1 cellular context compared by ENCODE assay signal in the genomic region with DNA sequence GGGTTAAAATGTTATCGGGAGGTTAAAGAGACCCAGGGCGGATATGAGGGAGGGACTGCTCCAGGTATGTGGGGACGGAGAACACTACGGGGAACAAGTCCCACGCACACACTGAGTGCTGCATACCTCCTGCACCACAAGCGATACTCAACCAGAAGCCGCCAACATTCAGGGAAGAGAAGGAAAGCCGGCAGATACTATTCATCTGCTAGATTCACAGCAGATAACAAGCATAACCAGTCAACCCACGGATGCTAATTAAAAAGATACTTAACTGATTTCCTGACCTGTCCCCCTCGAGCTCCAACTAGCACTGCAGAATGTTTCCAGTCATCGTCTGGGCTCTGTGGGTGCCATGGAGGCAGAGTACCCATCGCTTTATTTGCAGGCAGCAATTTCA.
TF ChIP-seq lines count a peak whose summit lies in the region.

No MANE protein-coding gene starts in this region.

TF ChIP-seq in GM23338, 12 proteins besides CTCF, POLR2A, EP300 and RAD21 (continued from another document):
- TF ChIP-seq, protein P1, sequence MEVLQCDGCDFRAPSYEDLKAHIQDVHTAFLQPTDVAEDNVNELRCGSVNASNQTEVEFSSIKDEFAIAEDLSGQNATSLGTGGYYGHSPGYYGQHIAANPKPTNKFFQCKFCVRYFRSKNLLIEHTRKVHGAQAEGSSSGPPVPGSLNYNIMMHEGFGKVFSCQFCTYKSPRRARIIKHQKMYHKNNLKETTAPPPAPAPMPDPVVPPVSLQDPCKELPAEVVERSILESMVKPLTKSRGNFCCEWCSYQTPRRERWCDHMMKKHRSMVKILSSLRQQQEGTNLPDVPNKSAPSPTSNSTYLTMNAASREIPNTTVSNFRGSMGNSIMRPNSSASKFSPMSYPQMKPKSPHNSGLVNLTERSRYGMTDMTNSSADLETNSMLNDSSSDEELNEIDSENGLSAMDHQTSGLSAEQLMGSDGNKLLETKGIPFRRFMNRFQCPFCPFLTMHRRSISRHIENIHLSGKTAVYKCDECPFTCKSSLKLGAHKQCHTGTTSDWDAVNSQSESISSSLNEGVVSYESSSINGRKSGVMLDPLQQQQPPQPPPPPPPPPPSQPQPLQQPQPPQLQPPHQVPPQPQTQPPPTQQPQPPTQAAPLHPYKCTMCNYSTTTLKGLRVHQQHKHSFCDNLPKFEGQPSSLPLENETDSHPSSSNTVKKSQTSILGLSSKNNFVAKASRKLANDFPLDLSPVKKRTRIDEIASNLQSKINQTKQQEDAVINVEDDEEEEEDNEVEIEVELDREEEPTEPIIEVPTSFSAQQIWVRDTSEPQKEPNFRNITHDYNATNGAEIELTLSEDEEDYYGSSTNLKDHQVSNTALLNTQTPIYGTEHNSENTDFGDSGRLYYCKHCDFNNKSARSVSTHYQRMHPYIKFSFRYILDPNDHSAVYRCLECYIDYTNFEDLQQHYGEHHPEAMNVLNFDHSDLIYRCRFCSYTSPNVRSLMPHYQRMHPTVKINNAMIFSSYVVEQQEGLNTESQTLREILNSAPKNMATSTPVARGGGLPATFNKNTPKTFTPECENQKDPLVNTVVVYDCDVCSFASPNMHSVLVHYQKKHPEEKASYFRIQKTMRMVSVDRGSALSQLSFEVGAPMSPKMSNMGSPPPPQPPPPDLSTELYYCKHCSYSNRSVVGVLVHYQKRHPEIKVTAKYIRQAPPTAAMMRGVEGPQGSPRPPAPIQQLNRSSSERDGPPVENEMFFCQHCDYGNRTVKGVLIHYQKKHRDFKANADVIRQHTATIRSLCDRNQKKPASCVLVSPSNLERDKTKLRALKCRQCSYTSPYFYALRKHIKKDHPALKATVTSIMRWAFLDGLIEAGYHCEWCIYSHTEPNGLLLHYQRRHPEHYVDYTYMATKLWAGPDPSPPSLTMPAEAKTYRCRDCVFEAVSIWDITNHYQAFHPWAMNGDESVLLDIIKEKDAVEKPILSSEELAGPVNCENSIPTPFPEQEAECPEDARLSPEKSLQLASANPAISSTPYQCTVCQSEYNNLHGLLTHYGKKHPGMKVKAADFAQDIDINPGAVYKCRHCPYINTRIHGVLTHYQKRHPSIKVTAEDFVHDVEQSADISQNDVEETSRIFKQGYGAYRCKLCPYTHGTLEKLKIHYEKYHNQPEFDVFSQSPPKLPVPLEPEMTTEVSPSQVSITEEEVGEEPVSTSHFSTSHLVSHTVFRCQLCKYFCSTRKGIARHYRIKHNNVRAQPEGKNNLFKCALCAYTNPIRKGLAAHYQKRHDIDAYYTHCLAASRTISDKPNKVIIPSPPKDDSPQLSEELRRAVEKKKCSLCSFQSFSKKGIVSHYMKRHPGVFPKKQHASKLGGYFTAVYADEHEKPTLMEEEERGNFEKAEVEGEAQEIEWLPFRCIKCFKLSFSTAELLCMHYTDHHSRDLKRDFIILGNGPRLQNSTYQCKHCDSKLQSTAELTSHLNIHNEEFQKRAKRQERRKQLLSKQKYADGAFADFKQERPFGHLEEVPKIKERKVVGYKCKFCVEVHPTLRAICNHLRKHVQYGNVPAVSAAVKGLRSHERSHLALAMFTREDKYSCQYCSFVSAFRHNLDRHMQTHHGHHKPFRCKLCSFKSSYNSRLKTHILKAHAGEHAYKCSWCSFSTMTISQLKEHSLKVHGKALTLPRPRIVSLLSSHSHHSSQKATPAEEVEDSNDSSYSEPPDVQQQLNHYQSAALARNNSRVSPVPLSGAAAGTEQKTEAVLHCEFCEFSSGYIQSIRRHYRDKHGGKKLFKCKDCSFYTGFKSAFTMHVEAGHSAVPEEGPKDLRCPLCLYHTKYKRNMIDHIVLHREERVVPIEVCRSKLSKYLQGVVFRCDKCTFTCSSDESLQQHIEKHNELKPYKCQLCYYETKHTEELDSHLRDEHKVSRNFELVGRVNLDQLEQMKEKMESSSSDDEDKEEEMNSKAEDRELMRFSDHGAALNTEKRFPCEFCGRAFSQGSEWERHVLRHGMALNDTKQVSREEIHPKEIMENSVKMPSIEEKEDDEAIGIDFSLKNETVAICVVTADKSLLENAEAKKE (CRISPR knock-in tag; IDR thresholded peaks at IDR 0.05), result no peak
- no peak for TF ChIP-seq CREB1 (CRISPR knock-in tag; IDR thresholded peaks at IDR 0.05; ENCODE audit: low read depth)
